In the genomic region with DNA sequence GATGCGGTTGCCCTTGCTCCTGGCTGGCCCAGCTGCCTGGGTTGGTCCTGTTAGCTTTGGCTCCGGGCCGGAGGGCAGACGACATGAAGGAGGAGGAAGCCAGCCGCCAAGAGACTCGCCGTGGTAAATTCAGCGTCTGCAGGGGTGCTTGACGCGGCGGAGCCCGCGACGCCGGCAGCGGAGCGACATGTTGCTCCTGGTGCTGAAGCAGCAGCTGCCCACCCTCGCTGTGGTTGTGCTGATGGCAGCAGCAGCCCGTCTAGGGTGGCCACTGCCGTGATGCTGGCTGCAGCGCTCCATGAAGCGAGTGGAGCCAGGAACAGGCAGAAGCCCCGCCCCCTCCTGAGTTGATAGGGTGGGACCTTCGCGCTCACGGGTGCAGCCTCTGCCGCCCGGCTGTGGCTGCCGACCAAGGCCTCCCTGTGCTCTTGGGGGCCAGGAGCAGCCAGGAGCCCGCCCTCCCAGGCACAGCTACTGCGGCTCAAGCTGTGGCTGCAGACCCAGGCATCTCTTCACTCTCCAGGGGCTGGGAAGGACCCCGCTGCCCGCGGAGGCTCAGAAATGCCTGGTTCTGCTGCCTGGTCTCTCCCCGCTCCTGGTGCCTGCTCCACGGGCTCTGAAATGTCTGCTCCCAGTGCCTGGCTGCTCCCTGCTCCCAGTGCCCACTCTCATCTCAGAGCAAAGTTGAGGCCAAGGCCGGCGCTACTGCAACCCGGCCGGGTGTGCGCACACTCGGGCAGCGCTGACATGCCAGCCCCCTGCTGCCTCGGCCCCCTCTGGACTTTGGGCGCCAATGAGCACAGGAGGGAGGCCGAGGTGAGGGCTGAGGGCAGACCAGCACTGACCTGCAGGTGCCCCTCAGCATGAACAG, we compare ENCODE assay signal across 8 cellular contexts. TPM values are rescaled to one million over a fixed set of nuclear protein-coding genes. Genes with fewer than 3 reads are reported as not detected.
DNase-seq lines count a peak whose midpoint lies in the region; ATAC-seq and TF ChIP-seq lines count a peak whose summit lies in the region.

No MANE protein-coding gene starts in this region.

- H3K4me1 ChIP-seq in CD4-positive, alpha-beta memory T cell (ENCODE audit: insufficient read depth, low read length), result peaks cover 34% of the 10 kb centered on the region

- no peak for TF ChIP-seq CTCF in mesothelial cell of epicardium (IDR thresholded peaks at IDR 0.05; ENCODE audit: unreplicated experiment)

- POLR2A ChIA-PET in CD4-positive, alpha-beta memory T cell (lab: Charles Lee; ENCODE audit: partially characterized antibody), result interaction anchor here (3.0 to 9.6 kb wide), 3 partner anchors 10 to 36 kb away, joined by 23 to 210 read pairs (median 84); partner anchors contain the start of genes SH3BP5L and ZNF672

- H3K9me3 ChIP-seq in CD4-positive, alpha-beta memory T cell (ENCODE audit: control insufficient read depth in 1 of 2, low read length in 2 of 2), result no peaks in the 10 kb centered on the region

- CTCF ChIA-PET in CD4-positive, alpha-beta memory T cell (lab: Charles Lee; ENCODE audit: partially characterized antibody), result interaction anchor here (1.8 to 2.4 kb wide), 2 partner anchors 22 to 37 kb away, joined by 5 to 6 read pairs; partner anchors contain the start of gene SH3BP5L

- no peaks in the 10 kb centered on the region for H3K36me3 ChIP-seq in CD4-positive, alpha-beta memory T cell (ENCODE audit: insufficient read depth, low read length)

- intact Hi-C loops in CD4-positive, alpha-beta memory T cell (cut with micrococcal nuclease), result loop anchor here (1.0 kb wide), 1 partner anchor 10 kb away; no protein-coding TSS in a partner anchor

- peak overlapping the region; percentile 87 to 95 (median 92) for H3K4me3 Mint-ChIP-seq in CD4-positive, alpha-beta memory T cell
- H3K4me3 Mint-ChIP-seq in effector memory CD8-positive, alpha-beta T cell, result peak overlapping the region; percentile 91 to 93
- H3K4me3 Mint-ChIP-seq in mesothelial cell of epicardium, result peak overlapping the region; percentile 73

- peak overlapping the region; percentile 64 to 79 for H3K4me3 ChIP-seq in CD4-positive, alpha-beta memory T cell (ENCODE audit: low read length in 2 of 2)

- H3K36me3 Mint-ChIP-seq in CD4-positive, alpha-beta memory T cell, result peaks cover 0 to 1% of the 10 kb centered on the region in 2 donors
- peaks cover 12% of the 10 kb centered on the region for H3K36me3 Mint-ChIP-seq in effector memory CD8-positive, alpha-beta T cell (ENCODE audit: insufficient read depth)
- no peaks in the 10 kb centered on the region for H3K36me3 Mint-ChIP-seq in mesothelial cell of epicardium

- peak overlapping the region; percentile 59 for H3K27ac ChIP-seq in CD4-positive, alpha-beta memory T cell (ENCODE audit: low read depth, low read length)

- DNase-seq in CD4-positive, alpha-beta memory T cell, result peak; percentile 70 to 84 (median 76)
- peak; percentile 74 for DNase-seq in NCI-H82 treated with DMSO at 0.1 percent for 48 hours (lab: John Stamatoyannopoulos, UW; ENCODE audit: unreplicated experiment)
- DNase-seq in activated CD8-positive, alpha-beta memory T cell treated with anti-CD3 and anti-CD28 coated beads for 1 hour (ENCODE audit: extremely low read depth in 1 of 2, low read depth in 1 of 2), result peak; percentile 63 to 71
- peak; percentile 68 to 77 (median 71) for DNase-seq in effector memory CD8-positive, alpha-beta T cell
- DNase-seq in mesothelial cell of epicardium (ENCODE audit: low spot score in 2 of 2, unreplicated experiment in 2 of 2), result peak; percentile 65 to 82
- DNase-seq in stimulated activated CD8-positive, alpha-beta memory T cell treated with anti-CD3 and anti-CD28 coated beads, Interleukin-15, amount 100 ng/mL, for 48 hours (ENCODE audit: low read depth in 2 of 2), result peak; percentile 67 to 73

- H3K27me3 Mint-ChIP-seq in CD4-positive, alpha-beta memory T cell, result no peaks in the 10 kb centered on the region
- no peaks in the 10 kb centered on the region for H3K27me3 Mint-ChIP-seq in effector memory CD8-positive, alpha-beta T cell
- peaks cover 10% of the 10 kb centered on the region for H3K27me3 Mint-ChIP-seq in mesothelial cell of epicardium (ENCODE audit: low read depth)

- no peaks in the 10 kb centered on the region for H3K27me3 ChIP-seq in CD4-positive, alpha-beta memory T cell (ENCODE audit: insufficient read depth, low read length)

- H3K9me3 Mint-ChIP-seq in CD4-positive, alpha-beta memory T cell, result peaks cover 0 to 1% (median 0%) of the 10 kb centered on the region in 8 donors
- no peaks in the 10 kb centered on the region for H3K9me3 Mint-ChIP-seq in effector memory CD8-positive, alpha-beta T cell
- no peaks in the 10 kb centered on the region for H3K9me3 Mint-ChIP-seq in mesothelial cell of epicardium

- ATAC-seq in GM19463 (IDR thresholded peaks at IDR 0.05; ENCODE audit: unreplicated experiment) (peak; percentile 62), HG03575 (IDR thresholded peaks at IDR 0.05; ENCODE audit: extremely low read depth, insufficient number of reproducible peaks, low FRiP score, unreplicated experiment) (peak; percentile 34)
- peak; percentile 62 for ATAC-seq in effector memory CD8-positive, alpha-beta T cell (replicated peaks)

- peak overlapping the region; percentile 71 to 96 (median 91) for H3K27ac Mint-ChIP-seq in CD4-positive, alpha-beta memory T cell
- H3K27ac Mint-ChIP-seq in effector memory CD8-positive, alpha-beta T cell, result peak overlapping the region; percentile 47 to 86
- no peak overlapping the region for H3K27ac Mint-ChIP-seq in mesothelial cell of epicardium

- peaks cover 26 to 55% (median 34%) of the 10 kb centered on the region in 4 donors for H3K4me1 Mint-ChIP-seq in CD4-positive, alpha-beta memory T cell
- H3K4me1 Mint-ChIP-seq in effector memory CD8-positive, alpha-beta T cell (ENCODE audit: low read depth in 2 of 2), result peaks cover 31 to 35% of the 10 kb centered on the region in 2 donors
- peaks cover 28% of the 10 kb centered on the region for H3K4me1 Mint-ChIP-seq in mesothelial cell of epicardium

RNA-seq across cellular contexts. Expression of gene ZNF692, which starts 4.4 kb away (rescaled TPM):
- 10 to 100 TPM; 70.8 to 74.8 TPM for total RNA-seq in CD4-positive, alpha-beta memory T cell
- 10 to 100 TPM; 10.9 to 13.0 TPM for polyA plus RNA-seq in CD4-positive, alpha-beta memory T cell
- 78.9 to 84.2 TPM (median 80.1 TPM) in 3 replicates for total RNA-seq in mesothelial cell of epicardium

RNA-seq across cellular contexts. Expression of gene ZNF672, which starts 25.2 kb away (rescaled TPM):
- 10 to 100 TPM; 39.7 to 42.8 TPM for total RNA-seq in CD4-positive, alpha-beta memory T cell
- polyA plus RNA-seq in CD4-positive, alpha-beta memory T cell, result 10 to 100 TPM; 12.4 to 29.2 TPM
- total RNA-seq in mesothelial cell of epicardium, result 36.1 to 40.9 TPM (median 38.2 TPM) in 3 replicates

RNA-seq across cellular contexts. Expression of gene SH3BP5L, which starts 37.5 kb away (rescaled TPM):
- 10 to 100 TPM; 40.9 to 43.4 TPM for total RNA-seq in CD4-positive, alpha-beta memory T cell
- 1 to 10 TPM in 1 of 2 donors, under 1 TPM in 1; 0.77 to 4.4 TPM for polyA plus RNA-seq in CD4-positive, alpha-beta memory T cell
- 24.9 to 26.9 TPM (median 26.2 TPM) in 3 replicates for total RNA-seq in mesothelial cell of epicardium

RNA-seq across cellular contexts. Expression of gene PGBD2, which starts 42.8 kb away (rescaled TPM):
- total RNA-seq in CD4-positive, alpha-beta memory T cell, result 10 to 100 TPM; 18.3 to 19.6 TPM
- 10 to 100 TPM in 1 of 2 donors, 1 to 10 TPM in 1; 7.3 to 10.9 TPM for polyA plus RNA-seq in CD4-positive, alpha-beta memory T cell
- 8.5 to 9.7 TPM (median 8.6 TPM) in 3 replicates for total RNA-seq in mesothelial cell of epicardium

Comparison
In these comparisons a context has a peak if more than half of its experiments do, and no peak if none do; other contexts are left out.
1. Peak in every context shown above with its lines: DNase-seq, ATAC-seq, H3K4me3 ChIP-seq and H3K27ac ChIP-seq.